Comparison of ENCODE assay signal across 32 cellular contexts in genomic region chr22:41231369-41231768, GRCh38.
"Had no signal": no experiment of that assay in that cellular context is flagged by ENCODE, and none has a peak within 500 bp of the region (broad histone marks: within the 10 kb centered on the region; RNA-seq: fewer than 3 reads in every experiment).

No MANE protein-coding gene starts in this region.

- H3K27me3 ChIP-seq: brain microvascular endothelial cell, cardiac muscle cell, Peyer's patch had no signal

- H3K9me3 Mint-ChIP-seq: activated CD4-positive, alpha-beta memory T cell treated with anti-CD3 and anti-CD28 coated beads, Interleukin-2, amount 10 ng/mL, durations not matched to agents 7 days and 5 days; activated naive CD8-positive, alpha-beta T cell treated with anti-CD3 and anti-CD28 coated beads for 36 hours; activated T-cell treated with anti-CD3 and anti-CD28 coated beads, Interleukin-2, amount 50 U/mL, for 72 hours; activated T-helper 17 cell treated with anti-CD3 and anti-CD28 coated beads, Interleukin-2, amount 50 U/mL, for 72 hours had no signal

- H3K27ac ChIP-seq: brain microvascular endothelial cell, WERI-Rb-1 had no signal

- H3K4me3 Mint-ChIP-seq: activated CD4-positive, alpha-beta memory T cell treated with anti-CD3 and anti-CD28 coated beads, Interleukin-2, amount 10 ng/mL, durations not matched to agents 7 days and 5 days; activated CD8-positive, alpha-beta memory T cell treated with anti-CD3 and anti-CD28 coated beads, Interleukin-2, amount 10 ng/mL, durations not matched to agents 7 days and 5 days; activated naive CD8-positive, alpha-beta T cell treated with anti-CD3 and anti-CD28 coated beads for 36 hours; activated T-cell treated with anti-CD3 and anti-CD28 coated beads, Interleukin-2, amount 50 U/mL, for 72 hours; activated T-helper 17 cell treated with anti-CD3 and anti-CD28 coated beads, Interleukin-2, amount 50 U/mL, for 72 hours had no signal

- H3K4me1 Mint-ChIP-seq: activated CD4-positive, alpha-beta memory T cell treated with anti-CD3 and anti-CD28 coated beads, Interleukin-2, amount 10 ng/mL, durations not matched to agents 7 days and 5 days; activated CD8-positive, alpha-beta memory T cell treated with anti-CD3 and anti-CD28 coated beads, Interleukin-2, amount 10 ng/mL, durations not matched to agents 7 days and 5 days; activated naive CD8-positive, alpha-beta T cell treated with anti-CD3 and anti-CD28 coated beads for 36 hours had no signal

- H3K4me1 ChIP-seq: Peyer's patch had no signal

- ATAC-seq: activated CD8-positive, alpha-beta memory T cell treated with anti-CD3 and anti-CD28 coated beads, Interleukin-2, amount 10 ng/mL, durations not matched to agents 7 days and 5 days; activated T-cell treated with anti-CD3 and anti-CD28 coated beads, Interleukin-2, amount 50 U/mL, for 72 hours; activated T-helper 17 cell treated with anti-CD3 and anti-CD28 coated beads, Interleukin-2, amount 50 U/mL, for 72 hours had no signal

- H3K27me3 Mint-ChIP-seq: activated CD4-positive, alpha-beta memory T cell treated with anti-CD3 and anti-CD28 coated beads, Interleukin-2, amount 10 ng/mL, durations not matched to agents 7 days and 5 days; activated CD8-positive, alpha-beta memory T cell treated with anti-CD3 and anti-CD28 coated beads, Interleukin-2, amount 10 ng/mL, durations not matched to agents 7 days and 5 days; activated naive CD8-positive, alpha-beta T cell treated with anti-CD3 and anti-CD28 coated beads for 36 hours; activated T-helper 17 cell treated with anti-CD3 and anti-CD28 coated beads, Interleukin-2, amount 50 U/mL, for 72 hours had no signal

- H3K9me3 ChIP-seq: Peyer's patch had no signal

- DNase-seq: activated CD4-positive, alpha-beta memory T cell treated with anti-CD3 and anti-CD28 coated beads, Interleukin-2, amount 10 ng/mL, durations not matched to agents 7 days and 5 days; activated CD4-positive, alpha-beta T cell treated with anti-CD3 and anti-CD28 coated beads for 1 hour; activated CD4-positive, alpha-beta T cell treated with anti-CD3 and anti-CD28 coated beads for 48 hours; activated CD4-positive, CD25-positive, alpha-beta regulatory T cell; activated CD8-positive, alpha-beta memory T cell treated with anti-CD3 and anti-CD28 coated beads for 24 hours; activated CD8-positive, alpha-beta memory T cell treated with anti-CD3 and anti-CD28 coated beads, Interleukin-2, amount 10 ng/mL, durations not matched to agents 7 days and 5 days; activated CD8-positive, alpha-beta memory T cell treated with anti-CD3 and anti-CD28 coated beads, Interleukin-2, amount 50 U/mL, for 48 hours; activated effector memory CD4-positive, alpha-beta T cell treated with anti-CD3 and anti-CD28 coated beads, Interleukin-2, amount 50 U/mL, for 16 hours; activated naive CD4-positive, alpha-beta T cell; activated naive CD4-positive, alpha-beta T cell treated with anti-CD3 and anti-CD28 coated beads, Interleukin-2, amount 50 U/mL, for 16 hours; activated naive CD8-positive, alpha-beta T cell treated with anti-CD3 and anti-CD28 coated beads for 36 hours; activated T-cell treated with anti-CD3 and anti-CD28 coated beads, Interleukin-2, amount 50 U/mL, for 72 hours; amniotic stem cell; aorta; brain microvascular endothelial cell; Karpas-422; KBM-7; NCI-H1105 treated with DMSO at 0.1 percent for 48 hours; NCI-H1436; NCI-H1694; NCI-H1930; NCI-H2081 treated with DMSO at 0.1 percent for 48 hours; NCI-H345; NCI-H524 treated with DMSO at 0.1 percent for 48 hours; PC-3; Peyer's patch; Right ventricle myocardium superior; RPMI8226; T1000; WERI-Rb-1 had no signal

- H3K27ac Mint-ChIP-seq: activated CD4-positive, alpha-beta memory T cell treated with anti-CD3 and anti-CD28 coated beads, Interleukin-2, amount 10 ng/mL, durations not matched to agents 7 days and 5 days; activated CD8-positive, alpha-beta memory T cell treated with anti-CD3 and anti-CD28 coated beads, Interleukin-2, amount 10 ng/mL, durations not matched to agents 7 days and 5 days; activated naive CD8-positive, alpha-beta T cell treated with anti-CD3 and anti-CD28 coated beads for 36 hours; activated T-cell treated with anti-CD3 and anti-CD28 coated beads, Interleukin-2, amount 50 U/mL, for 72 hours; activated T-helper 17 cell treated with anti-CD3 and anti-CD28 coated beads, Interleukin-2, amount 50 U/mL, for 72 hours had no signal

- H3K4me3 ChIP-seq: cardiac muscle cell, Peyer's patch had no signal
